In the genomic region with DNA sequence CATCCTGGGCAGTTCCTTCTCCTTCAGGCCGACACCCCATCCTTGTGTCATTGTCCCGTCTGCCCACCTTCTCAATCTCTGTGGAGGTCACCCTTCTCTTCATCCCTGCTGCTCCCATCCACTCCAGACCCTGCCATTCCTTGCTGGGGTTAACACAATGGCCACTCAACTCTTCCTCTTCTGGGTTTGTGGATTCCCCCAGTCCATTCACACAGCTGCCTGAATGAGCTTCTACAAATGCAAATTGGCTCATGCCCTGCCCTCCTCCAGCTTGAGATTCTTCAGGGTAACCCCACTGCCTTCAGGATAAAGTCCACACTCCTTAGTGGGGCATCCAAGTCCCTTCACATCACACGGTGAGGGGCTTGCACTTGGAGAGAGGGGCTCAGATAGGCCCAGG, we compare ENCODE assay signal across 31 cellular contexts. TPM values are rescaled to one million over a fixed set of nuclear protein-coding genes. Genes with fewer than 3 reads are reported as not detected.
"Had no signal": no experiment of that assay in that cellular context is flagged by ENCODE, and none has a peak within 500 bp of the region (broad histone marks: within the 10 kb centered on the region; RNA-seq: fewer than 3 reads in every experiment).

No MANE protein-coding gene starts in this region.

- H3K79me2 ChIP-seq: parathyroid adenoma had no signal

- H3K9me3 ChIP-seq: mucosa of descending colon, prostate gland, right atrium auricular region, suprapubic skin, transverse colon, vagina had no signal

- H3K27me3 ChIP-seq: right atrium auricular region, transverse colon, vagina had no signal

- H3K27ac ChIP-seq: parathyroid adenoma, prostate gland, right atrium auricular region, suprapubic skin, transverse colon, vagina had no signal

- H3K9ac ChIP-seq: parathyroid adenoma had no signal

- H3K4me2 ChIP-seq: smooth muscle cell had no signal

- ATAC-seq: effector memory CD8-positive, alpha-beta T cell; left lobe of liver; mucosa of descending colon; natural killer cell treated with Interleukin-12 subunit alpha and Interleukin-12 subunit beta and Interleukin-15 and Interleukin-18, amount 100 ng/mL, for 72 hours; sciatic nerve; stimulated activated naive CD8-positive, alpha-beta T cell treated with anti-CD3 and anti-CD28 coated beads, Interleukin-15, amount 100 ng/mL, for 72 hours had no signal

- H2AFZ ChIP-seq: parathyroid adenoma had no signal

- H3K36me3 ChIP-seq: prostate gland, right atrium auricular region, suprapubic skin, transverse colon, vagina had no signal

- FAIRE-seq: frontal cortex, kidney had no signal

- H3K4me3 ChIP-seq: mucosa of descending colon, prostate gland, right atrium auricular region, smooth muscle cell, suprapubic skin, transverse colon, vagina had no signal

- H3K4me1 ChIP-seq: parathyroid adenoma, prostate gland, right atrium auricular region, suprapubic skin, transverse colon, vagina had no signal

- DNase-seq: cortex of kidney; effector memory CD8-positive, alpha-beta T cell; hypothalamus; kidney; mesenchymal stem cell; mucosa of descending colon; naive B cell; stimulated activated CD4-positive, alpha-beta T cell treated with anti-CD3 and anti-CD28 coated beads, Interleukin-12 subunit alpha, Interleukin-12 subunit beta, amount 100 ng/mL, for 4 hours; stimulated activated CD4-positive, alpha-beta T cell treated with anti-CD3 and anti-CD28 coated beads, Interleukin-1b, Interleukin-23, amount 100 ng/mL, for 48 hours; stimulated activated CD4-positive, alpha-beta T cell treated with anti-CD3 and anti-CD28 coated beads, Interleukin-4, amount 100 ng/mL, for 1 hour; stimulated activated CD8-positive, alpha-beta memory T cell treated with anti-CD3 and anti-CD28 coated beads, Interleukin-4, amount 100 ng/mL, for 48 hours; stimulated activated naive CD4-positive, alpha-beta T cell; stimulated activated naive CD8-positive, alpha-beta T cell treated with anti-CD3 and anti-CD28 coated beads, Interleukin-15, amount 100 ng/mL, for 72 hours; transverse colon had no signal

RNA-seq across cellular contexts. Expression of a gene that starts 17.2 kb away (rescaled TPM):
- total RNA-seq: dermis microvascular lymphatic vessel endothelial cell; fibroblast of villous mesenchyme; kidney; left lobe of liver; lower leg skin; lung microvascular endothelial cell; mesothelial cell of epicardium; natural killer cell treated with Interleukin-12 subunit alpha and Interleukin-12 subunit beta and Interleukin-15 and Interleukin-18, amount 100 ng/mL, for 72 hours; sciatic nerve; smooth muscle cell; suprapubic skin; transverse colon; ureter; vagina had no signal
- polyA plus RNA-seq: esophagus, smooth muscle cell had no signal
